20 cellular contexts compared by ENCODE assay signal in the genomic region with DNA sequence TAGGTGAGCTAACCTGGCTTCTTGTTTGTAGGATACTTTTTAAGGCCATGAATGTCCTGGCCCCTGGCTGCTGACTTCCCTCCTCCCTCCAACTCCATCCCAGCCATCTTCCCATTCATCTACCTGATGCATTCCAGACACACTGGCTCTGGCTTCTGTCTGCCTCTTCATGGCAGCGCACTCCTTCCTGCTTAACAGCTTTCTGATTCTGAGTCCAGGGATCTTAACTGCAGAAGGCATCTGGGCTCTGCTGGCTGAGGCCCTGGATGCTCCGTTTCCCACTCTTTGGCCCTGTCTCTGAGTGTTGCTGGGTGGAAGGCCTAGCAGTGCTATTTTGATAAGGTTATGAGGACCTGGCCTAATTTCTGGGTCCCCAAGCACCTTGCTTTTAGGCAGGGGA. TPM values are rescaled to one million over a fixed set of nuclear protein-coding genes. Genes with fewer than 3 reads are reported as not detected.
"Had no signal": no experiment of that assay in that cellular context is flagged by ENCODE, and none has a peak within 500 bp of the region (broad histone marks: within the 10 kb centered on the region; RNA-seq: fewer than 3 reads in every experiment).

No MANE protein-coding gene starts in this region.

- DNase-seq: activated CD4-positive, alpha-beta T cell treated with anti-CD3 and anti-CD28 coated beads for 48 hours; activated CD8-positive, alpha-beta memory T cell treated with anti-CD3 and anti-CD28 coated beads for 24 hours; activated naive CD4-positive, alpha-beta T cell; activated naive CD8-positive, alpha-beta T cell treated with anti-CD3 and anti-CD28 coated beads, Interleukin-2, amount 10 ng/mL, durations not matched to agents 7 days and 5 days; cerebellar nuclear complex; effector memory CD8-positive, alpha-beta T cell; foreskin melanocyte; heart left ventricle; left colon; lower lobe of right lung; naive B cell; stimulated activated CD4-positive, alpha-beta T cell treated with anti-CD3 and anti-CD28 coated beads, Interleukin-15, amount 100 ng/mL, for 24 hours; stimulated activated CD4-positive, alpha-beta T cell treated with anti-CD3 and anti-CD28 coated beads, Interleukin-4, amount 100 ng/mL, for 24 hours; stimulated activated naive CD4-positive, alpha-beta T cell treated with Interleukin-2 at 50 U/mL for 16 hours; substantia nigra; upper lobe of right lung had no signal

- H3K4me3 Mint-ChIP-seq: activated naive CD8-positive, alpha-beta T cell treated with anti-CD3 and anti-CD28 coated beads, Interleukin-2, amount 10 ng/mL, durations not matched to agents 7 days and 5 days; activated T-helper 1 cell treated with anti-CD3 and anti-CD28 coated beads, Interleukin-12 subunit alpha, Interleukin-12 subunit beta, Interleukin-2, Interleukin-4 antibody, amounts not matched to agents 30 ng/mL and 10 ng/mL and 1 ng/mL, durations not matched to agents 14 hours and 24 hours and 36 hours; dendritic cell treated with granulocyte-macrophage colony-stimulating factor and Interleukin-4, amounts not matched to agents 40 ng/mL and 50 ng/mL, for 4 days; effector memory CD8-positive, alpha-beta T cell had no signal

- H3K4me3 ChIP-seq: heart left ventricle, lower lobe of right lung, right atrium auricular region, upper lobe of right lung had no signal

- H3K9me3 ChIP-seq: heart left ventricle, lower lobe of right lung, right atrium auricular region, upper lobe of right lung had no signal

- H3K27ac ChIP-seq: epithelial cell of prostate, heart left ventricle, lower lobe of right lung, right atrium auricular region, upper lobe of right lung had no signal

- H3K36me3 Mint-ChIP-seq: activated naive CD8-positive, alpha-beta T cell treated with anti-CD3 and anti-CD28 coated beads, Interleukin-2, amount 10 ng/mL, durations not matched to agents 7 days and 5 days had no signal

- ATAC-seq: effector memory CD8-positive, alpha-beta T cell; heart left ventricle; left colon; lower lobe of right lung; upper lobe of right lung had no signal

- H3K9me3 Mint-ChIP-seq: activated naive CD8-positive, alpha-beta T cell treated with anti-CD3 and anti-CD28 coated beads, Interleukin-2, amount 10 ng/mL, durations not matched to agents 7 days and 5 days; activated T-helper 1 cell treated with anti-CD3 and anti-CD28 coated beads, Interleukin-12 subunit alpha, Interleukin-12 subunit beta, Interleukin-2, Interleukin-4 antibody, amounts not matched to agents 30 ng/mL and 10 ng/mL and 1 ng/mL, durations not matched to agents 14 hours and 24 hours and 36 hours; dendritic cell treated with granulocyte-macrophage colony-stimulating factor and Interleukin-4, amounts not matched to agents 40 ng/mL and 50 ng/mL, for 4 days; effector memory CD8-positive, alpha-beta T cell had no signal

- H3K36me3 ChIP-seq: heart left ventricle, lower lobe of right lung, right atrium auricular region, upper lobe of right lung had no signal

- H3K27ac Mint-ChIP-seq: activated naive CD8-positive, alpha-beta T cell treated with anti-CD3 and anti-CD28 coated beads, Interleukin-2, amount 10 ng/mL, durations not matched to agents 7 days and 5 days; activated T-helper 1 cell treated with anti-CD3 and anti-CD28 coated beads, Interleukin-12 subunit alpha, Interleukin-12 subunit beta, Interleukin-2, Interleukin-4 antibody, amounts not matched to agents 30 ng/mL and 10 ng/mL and 1 ng/mL, durations not matched to agents 14 hours and 24 hours and 36 hours; dendritic cell treated with granulocyte-macrophage colony-stimulating factor and Interleukin-4, amounts not matched to agents 40 ng/mL and 50 ng/mL, for 4 days; effector memory CD8-positive, alpha-beta T cell; naive B cell had no signal

RNA-seq across cellular contexts. Expression of gene THY1, which starts 1.8 kb away (rescaled TPM):
- total RNA-seq: activated naive CD8-positive, alpha-beta T cell treated with anti-CD3 and anti-CD28 coated beads, Interleukin-2, amount 10 ng/mL, durations not matched to agents 7 days and 5 days had no signal
